Comparison of ENCODE assay signal across 8 cellular contexts in the genomic region with DNA sequence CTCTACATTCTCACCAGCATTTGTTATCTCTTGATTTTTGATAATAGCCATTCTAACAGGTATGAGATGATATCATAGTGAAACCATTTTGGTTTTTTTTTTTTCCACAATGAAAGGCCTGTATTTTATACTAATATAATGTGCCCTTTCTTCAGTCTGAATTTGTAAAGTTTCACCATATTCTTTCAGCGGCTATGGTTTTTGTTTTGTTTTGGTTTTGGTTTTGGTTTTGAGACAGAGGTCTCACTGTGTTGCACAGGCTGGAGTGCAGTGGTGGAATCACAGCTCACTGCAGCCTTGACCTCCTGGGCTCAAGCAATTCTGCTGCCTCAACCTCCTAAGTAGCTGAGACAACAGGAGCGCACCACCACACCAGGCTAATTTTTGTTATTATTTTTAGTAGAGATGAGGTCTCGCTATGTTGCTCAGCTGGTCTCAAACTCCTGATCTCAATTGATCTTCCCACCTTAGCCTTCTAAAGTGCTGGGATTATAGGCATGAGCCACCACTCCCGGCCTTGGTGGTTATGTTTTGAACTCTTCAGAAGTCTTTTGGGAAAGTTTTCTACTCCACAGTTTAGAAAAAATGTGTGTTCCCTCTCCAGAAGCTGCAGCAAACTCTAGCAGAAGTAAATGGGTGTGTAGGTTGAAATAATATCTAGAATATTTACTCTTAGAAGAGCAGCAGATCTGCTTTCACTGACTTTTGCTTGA.
A peak's percentile ranks its signal among the peaks of the same experiment; 100 is the strongest.
DNase-seq lines count a peak whose midpoint lies in the region; ATAC-seq and TF ChIP-seq lines count a peak whose summit lies in the region.

No MANE protein-coding gene starts in this region.

- no peak overlapping the region for H3K27ac ChIP-seq in ovary

- CTCF ChIA-PET in activated CD8-positive, alpha-beta T cell treated with anti-CD3 and anti-CD28 coated beads, Interleukin-2, amount 10 ng/mL, durations not matched to agents 7 days and 5 days (lab: Charles Lee): interaction anchor here (0.7 to 2.8 kb wide), 10 partner anchors 8 to 140 kb away, joined by 3 to 26 read pairs (median 4); no protein-coding TSS in a partner anchor

- TF ChIP-seq POLR2A in ovary (IDR thresholded peaks at IDR 0.05): no peak

- H3K36me3 ChIP-seq in mucosa of stomach (ENCODE audit: control insufficient read depth, insufficient read depth, low read length) (no peaks in the 10 kb centered on the region), ovary (no peaks in the 10 kb centered on the region)

- peaks cover 43% of the 10 kb centered on the region for H3K4me1 Mint-ChIP-seq in activated CD8-positive, alpha-beta T cell treated with anti-CD3 and anti-CD28 coated beads, Interleukin-2, amount 10 ng/mL, durations not matched to agents 7 days and 5 days (ENCODE audit: low read depth)

- WGBS in ovary, 3 donors: 74 to 87% (median 82%) methylated on average over 4 of the region's 4 CpGs

- POLR2A ChIA-PET in activated CD8-positive, alpha-beta T cell treated with anti-CD3 and anti-CD28 coated beads, Interleukin-2, amount 10 ng/mL, durations not matched to agents 7 days and 5 days (lab: Charles Lee): no interaction called here

- H3K4me1 ChIP-seq in mucosa of stomach (ENCODE audit: control insufficient read depth, insufficient read depth, low read length) (peaks cover 65% of the 10 kb centered on the region), ovary (ENCODE audit: insufficient read depth) (peaks cover 3% of the 10 kb centered on the region)

- H3K9ac ChIP-seq in mucosa of stomach (ENCODE audit: low read length): peak overlapping the region; percentile 34

- H3K9me3 Mint-ChIP-seq in activated CD8-positive, alpha-beta T cell treated with anti-CD3 and anti-CD28 coated beads, Interleukin-2, amount 10 ng/mL, durations not matched to agents 7 days and 5 days (ENCODE audit: insufficient read depth): no peaks in the 10 kb centered on the region

- TF ChIP-seq CTCF in ovary (IDR thresholded peaks at IDR 0.05): no peak

- H3K27me3 ChIP-seq in mucosa of stomach (ENCODE audit: control insufficient read depth, insufficient read depth, low read length) (no peaks in the 10 kb centered on the region), ovary (no peaks in the 10 kb centered on the region)

- ATAC-seq in GM18498 (IDR thresholded peaks at IDR 0.05; ENCODE audit: unreplicated experiment) (peak; percentile 64), HG02610 (IDR thresholded peaks at IDR 0.05; ENCODE audit: unreplicated experiment) (peak; percentile 58)
- peak; percentile 58 for ATAC-seq in activated CD8-positive, alpha-beta T cell treated with anti-CD3 and anti-CD28 coated beads, Interleukin-2, amount 10 ng/mL, durations not matched to agents 7 days and 5 days

- intact Hi-C loops in ovary (cut with DNase I): no loop called here

- DNase-seq in activated CD8-positive, alpha-beta T cell treated with anti-CD3 and anti-CD28 coated beads, Interleukin-2, amount 10 ng/mL, durations not matched to agents 7 days and 5 days: no peak
- DNase-seq in inferior parietal cortex (ENCODE audit: extremely low spot score) (no peak), HK-2 (ENCODE audit: unreplicated experiment) (no peak), ovary (no peak), DMS79 treated with DMSO at 0.1 percent for 48 hours (lab: John Stamatoyannopoulos, UW) (no peak)

- H3K9me3 ChIP-seq in mucosa of stomach (ENCODE audit: control insufficient read depth, low read length): no peaks in the 10 kb centered on the region
- H3K9me3 ChIP-seq in ovary: no peaks in the 10 kb centered on the region

- no peak for TF ChIP-seq EP300 in ovary (IDR thresholded peaks at IDR 0.05)

- H3K4me3 ChIP-seq in mucosa of stomach (ENCODE audit: low read length) (no peak overlapping the region), ovary (no peak overlapping the region)

- H3K4me3 Mint-ChIP-seq in activated CD8-positive, alpha-beta T cell treated with anti-CD3 and anti-CD28 coated beads, Interleukin-2, amount 10 ng/mL, durations not matched to agents 7 days and 5 days: peak overlapping the region; percentile 53

- peaks cover 6% of the 10 kb centered on the region for H3K36me3 Mint-ChIP-seq in activated CD8-positive, alpha-beta T cell treated with anti-CD3 and anti-CD28 coated beads, Interleukin-2, amount 10 ng/mL, durations not matched to agents 7 days and 5 days (ENCODE audit: low read depth)

- H3K27me3 Mint-ChIP-seq in activated CD8-positive, alpha-beta T cell treated with anti-CD3 and anti-CD28 coated beads, Interleukin-2, amount 10 ng/mL, durations not matched to agents 7 days and 5 days (ENCODE audit: low read depth): peaks cover 3% of the 10 kb centered on the region

- peak overlapping the region; percentile 86 for H3K27ac Mint-ChIP-seq in activated CD8-positive, alpha-beta T cell treated with anti-CD3 and anti-CD28 coated beads, Interleukin-2, amount 10 ng/mL, durations not matched to agents 7 days and 5 days
